In the genomic region with DNA sequence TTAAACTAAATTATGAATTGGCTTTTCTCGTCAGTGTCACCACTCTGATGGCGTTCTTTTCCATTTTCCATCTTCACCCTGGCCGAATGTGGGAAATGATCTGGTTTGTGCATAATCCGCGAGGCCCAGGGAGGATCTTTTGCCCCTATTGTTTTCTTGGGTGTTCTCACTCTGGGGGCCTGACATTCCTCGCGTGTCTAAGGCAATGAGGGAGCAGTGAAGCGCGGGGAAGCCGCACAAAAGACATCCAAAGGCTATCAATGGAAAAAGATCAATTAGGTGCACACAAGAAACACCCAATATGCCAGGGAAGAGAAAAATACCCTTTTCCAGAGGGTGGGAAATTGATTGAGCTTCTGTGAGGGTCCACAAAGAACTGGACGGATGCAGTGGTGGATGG, we compare ENCODE assay signal across 8 cellular contexts. TPM values are rescaled to one million over a fixed set of nuclear protein-coding genes. Genes with fewer than 3 reads are reported as not detected.
DNase-seq lines count a peak whose midpoint lies in the region; FAIRE-seq and TF ChIP-seq lines count a peak whose summit lies in the region.

No MANE protein-coding gene starts in this region.

- H3K4me1 ChIP-seq in astrocyte (ENCODE audit: insufficient read depth, low read length) (peaks cover 10% of the 10 kb centered on the region), testis (peaks cover 12% of the 10 kb centered on the region)

- H3K9me3 ChIP-seq in astrocyte (ENCODE audit: insufficient read depth, low read depth, low read length): no peaks in the 10 kb centered on the region
- no peaks in the 10 kb centered on the region for H3K9me3 ChIP-seq in testis

- peaks cover 75% of the 10 kb centered on the region for H3K27me3 Mint-ChIP-seq in activated CD4-positive, alpha-beta T cell treated with anti-CD3 and anti-CD28 coated beads, Interleukin-2, amount 10 ng/mL, durations not matched to agents 7 days and 5 days
- peaks cover 7% of the 10 kb centered on the region for H3K27me3 Mint-ChIP-seq in astrocyte (ENCODE audit: low read depth, unreplicated experiment)

- H3K27me3 ChIP-seq in astrocyte (ENCODE audit: insufficient read depth, low read length) (peaks cover 5% of the 10 kb centered on the region), testis (no peaks in the 10 kb centered on the region)

- H3K4me2 ChIP-seq in astrocyte (ENCODE audit: low read length): peak overlapping the region; percentile 99

- peaks cover 19% of the 10 kb centered on the region for H3K4me1 Mint-ChIP-seq in activated CD4-positive, alpha-beta T cell treated with anti-CD3 and anti-CD28 coated beads, Interleukin-2, amount 10 ng/mL, durations not matched to agents 7 days and 5 days
- peaks cover 17% of the 10 kb centered on the region for H3K4me1 Mint-ChIP-seq in astrocyte (ENCODE audit: low read depth, unreplicated experiment)

- intact Hi-C loops in testis (cut with DNase I; ENCODE audit: low total_unique reads): no loop called here

- CTCF ChIA-PET in activated CD4-positive, alpha-beta T cell treated with anti-CD3 and anti-CD28 coated beads, Interleukin-2, amount 10 ng/mL, durations not matched to agents 7 days and 5 days (lab: Charles Lee): interaction anchor here (1.4 kb wide), 1 partner anchor 14 kb away, joined by 4 read pairs; no protein-coding TSS in a partner anchor

- no peaks in the 10 kb centered on the region for H3K36me3 ChIP-seq in astrocyte (ENCODE audit: insufficient read depth, low read length)
- no peaks in the 10 kb centered on the region for H3K36me3 ChIP-seq in testis (ENCODE audit: low read depth, missing control alignments)

- TF ChIP-seq CTCF in astrocyte (IDR thresholded peaks at IDR 0.05; ENCODE audit: insufficient read depth, low read depth, low read length) (no peak), testis (IDR thresholded peaks at IDR 0.05) (no peak)

- H3K9me3 Mint-ChIP-seq in activated CD4-positive, alpha-beta T cell treated with anti-CD3 and anti-CD28 coated beads, Interleukin-2, amount 10 ng/mL, durations not matched to agents 7 days and 5 days: peaks cover 2% of the 10 kb centered on the region
- H3K9me3 Mint-ChIP-seq in astrocyte (ENCODE audit: unreplicated experiment): peaks cover 2% of the 10 kb centered on the region

- peak overlapping the region; percentile 76 for H3K4me3 ChIP-seq in astrocyte (ENCODE audit: insufficient read depth, low read depth, low read length)
- H3K4me3 ChIP-seq in testis: peak overlapping the region; percentile 84 to 97

- no peak for FAIRE-seq in astrocyte (lab: Jason Lieb, UNC)

- POLR2A ChIA-PET in activated CD4-positive, alpha-beta T cell treated with anti-CD3 and anti-CD28 coated beads, Interleukin-2, amount 10 ng/mL, durations not matched to agents 7 days and 5 days (lab: Charles Lee): no interaction called here

- no peak for TF ChIP-seq POLR2A in testis (IDR thresholded peaks at IDR 0.05)

- H3K27ac Mint-ChIP-seq in activated CD4-positive, alpha-beta T cell treated with anti-CD3 and anti-CD28 coated beads, Interleukin-2, amount 10 ng/mL, durations not matched to agents 7 days and 5 days: peak overlapping the region; percentile 80
- no peak overlapping the region for H3K27ac Mint-ChIP-seq in astrocyte (ENCODE audit: unreplicated experiment)

- no peaks in the 10 kb centered on the region for H4K20me1 ChIP-seq in astrocyte (ENCODE audit: insufficient read depth, low read length)

- H3K9ac ChIP-seq in astrocyte (ENCODE audit: low read length): peak overlapping the region; percentile 77

- H3K79me2 ChIP-seq in astrocyte (ENCODE audit: insufficient read depth, low read length): no peaks in the 10 kb centered on the region

- WGBS in testis, 2 donors: 49 to 51% methylated on average over 11 of the region's 11 CpGs

- peak overlapping the region; percentile 36 for H3K27ac ChIP-seq in astrocyte (ENCODE audit: low read depth, low read length)
- H3K27ac ChIP-seq in testis: peak overlapping the region; percentile 86

- peak overlapping the region; percentile 78 for H3K4me3 Mint-ChIP-seq in activated CD4-positive, alpha-beta T cell treated with anti-CD3 and anti-CD28 coated beads, Interleukin-2, amount 10 ng/mL, durations not matched to agents 7 days and 5 days
- H3K4me3 Mint-ChIP-seq in astrocyte (ENCODE audit: unreplicated experiment): peak overlapping the region; percentile 86

- peaks cover 2% of the 10 kb centered on the region for H3K36me3 Mint-ChIP-seq in activated CD4-positive, alpha-beta T cell treated with anti-CD3 and anti-CD28 coated beads, Interleukin-2, amount 10 ng/mL, durations not matched to agents 7 days and 5 days (ENCODE audit: low read depth)
- peaks cover 2% of the 10 kb centered on the region for H3K36me3 Mint-ChIP-seq in astrocyte (ENCODE audit: low read depth, unreplicated experiment)

- no peak for DNase-seq in activated CD4-positive, alpha-beta T cell treated with anti-CD3 and anti-CD28 coated beads, Interleukin-2, amount 10 ng/mL, durations not matched to agents 7 days and 5 days
- no peak for DNase-seq in activated CD4-positive, alpha-beta T cell treated with anti-CD3 and anti-CD28 coated beads, Interleukin-2, amount 50 U/mL, for 48 hours
- no peak for DNase-seq in astrocyte (ENCODE audit: low read depth)
- DNase-seq in left kidney (ENCODE audit: low read depth, low spot score): peak; percentile 70
- no peak for DNase-seq in testis
- DNase-seq in GDM1 (lab: John Stamatoyannopoulos, UW): no peak
- no peak for DNase-seq in NCI-H128 (lab: John Stamatoyannopoulos, UW; ENCODE audit: unreplicated experiment)
- no peak for DNase-seq in NCI-H1417 treated with DMSO at 0.1 percent for 48 hours (lab: John Stamatoyannopoulos, UW)

- peak overlapping the region; percentile 84 for H2AFZ ChIP-seq in astrocyte (ENCODE audit: low read depth, low read length)

RNA-seq across cellular contexts. Expression of a gene that starts 1.0 kb away (rescaled TPM):
- 1 to 10 TPM; 7.4 to 8.1 TPM for total RNA-seq in activated CD4-positive, alpha-beta T cell treated with anti-CD3 and anti-CD28 coated beads, Interleukin-2, amount 10 ng/mL, durations not matched to agents 7 days and 5 days
- total RNA-seq in astrocyte (11.1 and 15.1 TPM in 2 replicates), testis (10 to 100 TPM; 13.9 to 16.0 TPM)
- 17.2 TPM for polyA plus RNA-seq in testis (ENCODE audit: insufficient read depth, low read depth, low replicate concordance)
